In the genomic region with DNA sequence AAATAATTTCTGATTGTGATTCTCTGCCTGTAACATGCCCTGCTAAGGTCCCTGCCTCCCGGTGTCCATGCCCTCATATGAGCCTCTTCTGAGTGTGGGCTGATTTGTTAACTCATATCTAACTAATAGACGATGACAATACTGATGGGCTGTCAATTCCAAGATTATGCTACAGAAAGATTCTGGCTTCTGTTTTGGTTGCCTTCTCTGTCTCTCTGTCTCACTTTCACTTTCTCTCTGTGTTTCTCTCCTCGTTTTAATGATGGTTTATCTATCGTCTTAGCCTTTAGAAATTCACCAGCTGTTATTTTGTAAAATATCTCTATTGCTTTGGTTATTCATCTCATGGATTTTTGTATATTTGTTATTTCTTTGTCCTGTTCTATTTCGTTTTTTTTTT, we compare ENCODE assay signal across 23 cellular contexts.
DNase-seq lines count a peak whose midpoint lies in the region; ATAC-seq, FAIRE-seq and TF ChIP-seq lines count a peak whose summit lies in the region.
"Had no signal": no experiment of that assay in that cellular context is flagged by ENCODE, and none has a peak within 500 bp of the region (broad histone marks: within the 10 kb centered on the region; RNA-seq: fewer than 3 reads in every experiment).

No MANE protein-coding gene starts in this region.

- peak; percentile 76 for ATAC-seq in HG03432 (IDR thresholded peaks at IDR 0.05; ENCODE audit: unreplicated experiment)
- ATAC-seq: heart right ventricle; stimulated activated naive CD8-positive, alpha-beta T cell treated with anti-CD3 and anti-CD28 coated beads, Interleukin-15, Interleukin-2, amounts not matched to agents 100 U/mL and 50 U/mL, for 24 hours; T-helper 17 cell had no signal

- TF ChIP-seq EP300 in SK-N-SH (IDR thresholded peaks at IDR 0.05; ENCODE audit: borderline replicate concordance in 1 of 2, low read depth in 1 of 2, low read length in 1 of 2) (no peak), ovary (IDR thresholded peaks at IDR 0.05) (no peak)

- intact Hi-C loops in ovary (cut with DNase I) = no loop called here

- H3K4me1 ChIP-seq in SK-N-SH (ENCODE audit: control insufficient read depth in 1 of 2, insufficient read depth in 2 of 2, low read depth in 1 of 2, low read length in 1 of 2) (no peaks in the 10 kb centered on the region), ovary (ENCODE audit: insufficient read depth) (no peaks in the 10 kb centered on the region)
- H3K4me1 ChIP-seq: colonic mucosa, heart right ventricle, thyroid gland had no signal

- WGBS in SK-N-SH (ENCODE audit: low lambda C conversion rate) = 11% methylated on average over 5 of the region's 5 CpGs
- 11 to 18% (median 16%) methylated on average over 5 of the region's 5 CpGs for WGBS in ovary, 3 donors

- TF ChIP-seq CTCF in SK-N-SH (IDR thresholded peaks at IDR 0.05) (no peak), ovary (IDR thresholded peaks at IDR 0.05) (no peak)

- DNase-seq in EL = peak; percentile 9
- no peak for DNase-seq in SK-N-SH
- no peak for DNase-seq in hepatic stellate cell (ENCODE audit: low spot score)
- DNase-seq in ovary = no peak
- no peak for DNase-seq in stimulated activated CD4-positive, alpha-beta T cell treated with anti-CD3 and anti-CD28 coated beads, Interleukin-15, amount 100 ng/mL, for 24 hours
- DNase-seq: activated CD4-positive, alpha-beta T cell treated with anti-CD3 and anti-CD28 coated beads, Interleukin-2, amount 10 ng/mL, durations not matched to agents 24 days and 14 days; activated naive CD8-positive, alpha-beta T cell treated with anti-CD3 and anti-CD28 coated beads, Interleukin-2, amount 10 ng/mL, durations not matched to agents 7 days and 5 days; colonic mucosa; DMS79; heart right ventricle; immature natural killer cell; NCI-H1417 treated with DMSO at 0.1 percent for 48 hours; NCI-H510A treated with DMSO at 0.1 percent for 48 hours; SHP77; small intestine; stimulated activated CD4-positive, alpha-beta T cell treated with anti-CD3 and anti-CD28 coated beads, Interleukin-2, amount 100 ng/mL, for 48 hours; stimulated activated naive CD8-positive, alpha-beta T cell treated with anti-CD3 and anti-CD28 coated beads, Interleukin-15, Interleukin-2, amounts not matched to agents 100 U/mL and 50 U/mL, for 24 hours; T-helper 17 cell; thyroid gland had no signal

- no peak for TF ChIP-seq RAD21 in SK-N-SH (IDR thresholded peaks at IDR 0.05; ENCODE audit: low read length)

- FAIRE-seq in islet of Langerhans (lab: Jason Lieb, UNC) = peak; percentile 38
- FAIRE-seq: GM18507, H1, small intestine had no signal

- H3K9me3 ChIP-seq in SK-N-SH (no peaks in the 10 kb centered on the region), ovary (no peaks in the 10 kb centered on the region)
- H3K9me3 ChIP-seq: colonic mucosa, thyroid gland had no signal

- no peaks in the 10 kb centered on the region for H3F3A ChIP-seq in SK-N-SH (replicated peaks; ENCODE audit: insufficient read depth)

- H3K27me3 ChIP-seq in SK-N-SH (ENCODE audit: insufficient read depth) (no peaks in the 10 kb centered on the region), ovary (no peaks in the 10 kb centered on the region)
- H3K27me3 ChIP-seq: colonic mucosa, heart right ventricle, thyroid gland had no signal

- H3K4me3 ChIP-seq in SK-N-SH (ENCODE audit: low read depth in 2 of 2, low read length in 1 of 2) (peak overlapping the region; percentile 28 to 66; a peak in 3 of 4 replicates), ovary (no peak overlapping the region)
- H3K4me3 ChIP-seq: colonic mucosa, heart right ventricle, thyroid gland had no signal

- H3K79me2 ChIP-seq in SK-N-SH (ENCODE audit: insufficient read depth) = no peaks in the 10 kb centered on the region

- H3K9me2 ChIP-seq in SK-N-SH = no peaks in the 10 kb centered on the region; the same call in 1 of the 2 replicates

- POLR2A ChIA-PET in SK-N-SH (lab: Yijun Ruan, JAX) = no interaction called here

- H3K36me3 ChIP-seq in SK-N-SH (replicated peaks in 1 of 2; ENCODE audit: control insufficient read depth in 1 of 2, insufficient read depth in 2 of 2, low read length in 1 of 2) (no peaks in the 10 kb centered on the region), ovary (no peaks in the 10 kb centered on the region)
- H3K36me3 ChIP-seq: colonic mucosa, heart right ventricle, thyroid gland had no signal

- peak overlapping the region; percentile 73; the same call in 1 of the 2 replicates for H2AFZ ChIP-seq in SK-N-SH (ENCODE audit: low read depth)

- peak overlapping the region; percentile 79 for H3K4me2 ChIP-seq in SK-N-SH

- no peak overlapping the region for H3K27ac ChIP-seq in SK-N-SH (ENCODE audit: low read depth in 2 of 2, low read length in 1 of 2)
- no peak overlapping the region for H3K27ac ChIP-seq in ovary
- H3K27ac ChIP-seq: colonic mucosa, heart right ventricle, thyroid gland had no signal

- H4K20me1 ChIP-seq in SK-N-SH (ENCODE audit: insufficient read depth) = no peaks in the 10 kb centered on the region

- H3K9ac ChIP-seq in SK-N-SH = no peak overlapping the region

- TF ChIP-seq POLR2A in ovary (IDR thresholded peaks at IDR 0.05) = no peak

- CTCF ChIA-PET in SK-N-SH (lab: Yijun Ruan, JAX) = no interaction called here

TF ChIP-seq in SK-N-SH, 30 proteins besides CTCF, POLR2A, EP300 and RAD21:
- TF ChIP-seq RXRA (IDR thresholded peaks at IDR 0.05; ENCODE audit: borderline replicate concordance, low read depth) = no peak
- TF ChIP-seq POLR2AphosphoS5 (IDR thresholded peaks at IDR 0.05; ENCODE audit: low read depth, low read length) = no peak
- TF ChIP-seq, protein P1, sequence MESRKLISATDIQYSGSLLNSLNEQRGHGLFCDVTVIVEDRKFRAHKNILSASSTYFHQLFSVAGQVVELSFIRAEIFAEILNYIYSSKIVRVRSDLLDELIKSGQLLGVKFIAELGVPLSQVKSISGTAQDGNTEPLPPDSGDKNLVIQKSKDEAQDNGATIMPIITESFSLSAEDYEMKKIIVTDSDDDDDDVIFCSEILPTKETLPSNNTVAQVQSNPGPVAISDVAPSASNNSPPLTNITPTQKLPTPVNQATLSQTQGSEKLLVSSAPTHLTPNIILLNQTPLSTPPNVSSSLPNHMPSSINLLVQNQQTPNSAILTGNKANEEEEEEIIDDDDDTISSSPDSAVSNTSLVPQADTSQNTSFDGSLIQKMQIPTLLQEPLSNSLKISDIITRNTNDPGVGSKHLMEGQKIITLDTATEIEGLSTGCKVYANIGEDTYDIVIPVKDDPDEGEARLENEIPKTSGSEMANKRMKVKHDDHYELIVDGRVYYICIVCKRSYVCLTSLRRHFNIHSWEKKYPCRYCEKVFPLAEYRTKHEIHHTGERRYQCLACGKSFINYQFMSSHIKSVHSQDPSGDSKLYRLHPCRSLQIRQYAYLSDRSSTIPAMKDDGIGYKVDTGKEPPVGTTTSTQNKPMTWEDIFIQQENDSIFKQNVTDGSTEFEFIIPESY (IDR thresholded peaks at IDR 0.05; ENCODE audit: borderline replicate concordance, low read depth) = no peak
- TF ChIP-seq EZH2phosphoT487 (IDR thresholded peaks at IDR 0.05; ENCODE audit: borderline replicate concordance, low read depth) = no peak
- TF ChIP-seq, protein P2, sequence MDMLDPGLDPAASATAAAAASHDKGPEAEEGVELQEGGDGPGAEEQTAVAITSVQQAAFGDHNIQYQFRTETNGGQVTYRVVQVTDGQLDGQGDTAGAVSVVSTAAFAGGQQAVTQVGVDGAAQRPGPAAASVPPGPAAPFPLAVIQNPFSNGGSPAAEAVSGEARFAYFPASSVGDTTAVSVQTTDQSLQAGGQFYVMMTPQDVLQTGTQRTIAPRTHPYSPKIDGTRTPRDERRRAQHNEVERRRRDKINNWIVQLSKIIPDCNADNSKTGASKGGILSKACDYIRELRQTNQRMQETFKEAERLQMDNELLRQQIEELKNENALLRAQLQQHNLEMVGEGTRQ (IDR thresholded peaks at IDR 0.05; ENCODE audit: borderline replicate concordance, low read depth, low read length) = no peak
- no peak for TF ChIP-seq RCOR1 (IDR thresholded peaks at IDR 0.05; ENCODE audit: low read length)
- TF ChIP-seq, protein P3, sequence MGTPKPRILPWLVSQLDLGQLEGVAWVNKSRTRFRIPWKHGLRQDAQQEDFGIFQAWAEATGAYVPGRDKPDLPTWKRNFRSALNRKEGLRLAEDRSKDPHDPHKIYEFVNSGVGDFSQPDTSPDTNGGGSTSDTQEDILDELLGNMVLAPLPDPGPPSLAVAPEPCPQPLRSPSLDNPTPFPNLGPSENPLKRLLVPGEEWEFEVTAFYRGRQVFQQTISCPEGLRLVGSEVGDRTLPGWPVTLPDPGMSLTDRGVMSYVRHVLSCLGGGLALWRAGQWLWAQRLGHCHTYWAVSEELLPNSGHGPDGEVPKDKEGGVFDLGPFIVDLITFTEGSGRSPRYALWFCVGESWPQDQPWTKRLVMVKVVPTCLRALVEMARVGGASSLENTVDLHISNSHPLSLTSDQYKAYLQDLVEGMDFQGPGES (IDR thresholded peaks at IDR 0.05; ENCODE audit: low read depth, low read length) = no peak
- no peak for TF ChIP-seq SIN3A (IDR thresholded peaks at IDR 0.05; ENCODE audit: borderline replicate concordance, low read depth, low read length)
- TF ChIP-seq TEAD4 (IDR thresholded peaks at IDR 0.05; ENCODE audit: borderline replicate concordance, insufficient read depth) = no peak
